Comparison of ENCODE assay signal across 10 cellular contexts in the genomic region with DNA sequence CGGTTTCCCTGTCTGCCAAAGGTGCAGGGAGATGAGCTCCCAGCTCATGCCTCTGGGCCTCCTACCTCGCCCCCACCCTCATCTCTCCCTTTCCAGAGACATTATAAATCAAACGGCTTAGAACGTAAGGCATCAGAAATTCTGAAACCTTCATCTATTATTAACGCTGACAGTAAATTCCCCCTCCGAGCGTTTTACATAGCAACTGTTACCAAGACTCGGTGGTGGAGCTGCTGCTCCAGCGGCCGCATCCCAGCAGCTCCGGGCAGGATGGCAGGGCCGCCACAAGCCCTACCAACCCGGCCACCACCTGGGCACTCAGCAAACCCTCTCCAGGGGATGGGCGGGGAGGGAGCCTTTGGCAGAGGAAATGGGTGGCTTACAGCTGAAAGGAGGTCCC.
DNase-seq lines count a peak whose midpoint lies in the region; ATAC-seq and TF ChIP-seq lines count a peak whose summit lies in the region.
"Had no signal": no experiment of that assay in that cellular context is flagged by ENCODE, and none has a peak within 500 bp of the region (broad histone marks: within the 10 kb centered on the region; RNA-seq: fewer than 3 reads in every experiment).

No MANE protein-coding gene starts in this region.

- no peak for TF ChIP-seq POLR2A in adrenal gland (IDR thresholded peaks at IDR 0.05)

- H3K4me3 ChIP-seq in adrenal gland: no peak overlapping the region
- H3K4me3 ChIP-seq: ascending aorta, skin epidermis had no signal

- TF ChIP-seq CTCF in adrenal gland (IDR thresholded peaks at IDR 0.05): no peak

- peaks cover 49% of the 10 kb centered on the region for H3K4me1 Mint-ChIP-seq in activated T-cell treated with anti-CD3 and anti-CD28 coated beads, Interleukin-2, amount 50 U/mL, for 24 hours (ENCODE audit: low read depth)
- H3K4me1 Mint-ChIP-seq in stimulated activated memory B cell treated with anti-CD40 and anti-IgM and Interleukin-4, amounts not matched to agents 10 μg/mL and 1 μg/mL and 100 μg/mL, for 72 hours: peaks cover 56% of the 10 kb centered on the region

- DNase-seq in activated T-cell treated with anti-CD3 and anti-CD28 coated beads, Interleukin-2, amount 50 U/mL, for 24 hours: no peak
- no peak for DNase-seq in activated T-cell treated with anti-CD3 and anti-CD28 coated beads, Interleukin-2, amount 50 U/mL, for 48 hours
- DNase-seq in NCI-H2227 (lab: John Stamatoyannopoulos, UW; ENCODE audit: unreplicated experiment) (peak; percentile 66), caudate nucleus (lab: John Stamatoyannopoulos, UW) (peak in 18 of 61 donors; percentile 17 to 77 (median 36)), adrenal gland (no peak), sciatic nerve (ENCODE audit: low spot score) (no peak)

- 73 to 77% (median 74%) methylated on average over 3 to 14 of the region's 14 CpGs for WGBS in adrenal gland, 4 donors

- H3K9me3 ChIP-seq in adrenal gland (replicated peaks in 1 of 3): no peaks in the 10 kb centered on the region
- H3K9me3 ChIP-seq: ascending aorta had no signal

- H3K4me3 Mint-ChIP-seq in activated T-cell treated with anti-CD3 and anti-CD28 coated beads, Interleukin-2, amount 50 U/mL, for 24 hours: no peak overlapping the region
- peak overlapping the region; percentile 25 for H3K4me3 Mint-ChIP-seq in stimulated activated memory B cell treated with anti-CD40 and anti-IgM and Interleukin-4, amounts not matched to agents 10 μg/mL and 1 μg/mL and 100 μg/mL, for 72 hours

- intact Hi-C loops in adrenal gland (cut with DNase I): no loop called here
- intact Hi-C loops in sciatic nerve (cut with DNase I): no loop called here

- no peaks in the 10 kb centered on the region for H3K9me3 Mint-ChIP-seq in activated T-cell treated with anti-CD3 and anti-CD28 coated beads, Interleukin-2, amount 50 U/mL, for 24 hours
- no peaks in the 10 kb centered on the region for H3K9me3 Mint-ChIP-seq in stimulated activated memory B cell treated with anti-CD40 and anti-IgM and Interleukin-4, amounts not matched to agents 10 μg/mL and 1 μg/mL and 100 μg/mL, for 72 hours

- H3K27ac Mint-ChIP-seq in activated T-cell treated with anti-CD3 and anti-CD28 coated beads, Interleukin-2, amount 50 U/mL, for 24 hours: peak overlapping the region; percentile 85
- peak overlapping the region; percentile 83 for H3K27ac Mint-ChIP-seq in stimulated activated memory B cell treated with anti-CD40 and anti-IgM and Interleukin-4, amounts not matched to agents 10 μg/mL and 1 μg/mL and 100 μg/mL, for 72 hours

- peaks cover 3 to 39% of the 10 kb centered on the region in 2 donors for H3K4me1 ChIP-seq in adrenal gland (replicated peaks in 1 of 2)

- H3K27ac ChIP-seq in caudate nucleus (ENCODE audit: low read depth, low read length) (peak overlapping the region; percentile 87), adrenal gland (peak overlapping the region in 1 of 5 donors; percentile 38)
- H3K27ac ChIP-seq: ascending aorta had no signal

- H3K27me3 ChIP-seq in adrenal gland: no peaks in the 10 kb centered on the region
- H3K27me3 ChIP-seq: ascending aorta had no signal

- H3K27me3 Mint-ChIP-seq in activated T-cell treated with anti-CD3 and anti-CD28 coated beads, Interleukin-2, amount 50 U/mL, for 24 hours: no peaks in the 10 kb centered on the region
- no peaks in the 10 kb centered on the region for H3K27me3 Mint-ChIP-seq in stimulated activated memory B cell treated with anti-CD40 and anti-IgM and Interleukin-4, amounts not matched to agents 10 μg/mL and 1 μg/mL and 100 μg/mL, for 72 hours

- ATAC-seq in stimulated activated memory B cell treated with anti-CD40 and anti-IgM and Interleukin-4, amounts not matched to agents 10 μg/mL and 1 μg/mL and 100 μg/mL, for 72 hours: no peak
- ATAC-seq in sciatic nerve: no peak
- ATAC-seq in GM21528 (IDR thresholded peaks at IDR 0.05; ENCODE audit: low FRiP score, unreplicated experiment): no peak

- no peaks in the 10 kb centered on the region for H3K36me3 Mint-ChIP-seq in activated T-cell treated with anti-CD3 and anti-CD28 coated beads, Interleukin-2, amount 50 U/mL, for 24 hours (ENCODE audit: low read depth)
- H3K36me3 Mint-ChIP-seq in stimulated activated memory B cell treated with anti-CD40 and anti-IgM and Interleukin-4, amounts not matched to agents 10 μg/mL and 1 μg/mL and 100 μg/mL, for 72 hours: peaks cover 6% of the 10 kb centered on the region

- no peaks in the 10 kb centered on the region for H3K36me3 ChIP-seq in adrenal gland (replicated peaks in 1 of 2)
- H3K36me3 ChIP-seq: ascending aorta had no signal
